In the genomic region with DNA sequence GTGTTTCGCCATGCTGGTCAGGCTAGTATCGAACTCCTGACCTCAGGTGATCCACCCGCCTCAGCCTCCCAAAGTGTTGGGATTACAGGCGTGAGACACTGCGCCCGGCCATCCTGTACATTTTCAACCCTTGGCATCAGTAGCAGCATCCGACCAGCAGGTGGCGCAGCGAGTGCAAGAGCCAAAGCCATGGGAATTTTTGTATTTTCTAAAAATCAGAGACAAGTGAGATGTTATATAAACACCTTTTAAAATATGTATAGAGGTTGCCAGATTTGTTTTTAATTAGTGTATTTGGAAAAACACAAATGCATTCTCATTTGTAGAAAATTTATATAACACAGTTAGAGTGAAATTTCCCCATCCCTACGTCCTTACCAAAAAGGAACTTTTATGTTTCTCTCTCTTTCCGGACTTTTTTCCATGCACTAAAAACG, we compare ENCODE assay signal across 7 cellular contexts. TPM values are rescaled to one million over a fixed set of nuclear protein-coding genes. Genes with fewer than 3 reads are reported as not detected.
DNase-seq lines count a peak whose midpoint lies in the region; ATAC-seq and TF ChIP-seq lines count a peak whose summit lies in the region.

No MANE protein-coding gene starts in this region.

- no peaks in the 10 kb centered on the region for H3K36me3 Mint-ChIP-seq in activated naive CD4-positive, alpha-beta T cell treated with anti-CD3 and anti-CD28 coated beads, Interleukin-2, amount 50 U/mL, for 72 hours

- intact Hi-C loops in Right ventricle myocardium superior (cut with DNase I): loop anchor here (5.0 kb wide), 3 partner anchors 84 to 194 kb away; a partner anchor contains a TSS
- intact Hi-C loops in psoas muscle (cut with DNase I): loop anchor here (2.0 to 10.0 kb wide), 5 partner anchors 87 to 197 kb away; a partner anchor contains a TSS

- WGBS in psoas muscle, 3 donors: 13 to 18% (median 13%) methylated on average over 12 of the region's 12 CpGs

- ATAC-seq in activated naive CD4-positive, alpha-beta T cell treated with anti-CD3 and anti-CD28 coated beads, Interleukin-2, amount 50 U/mL, for 72 hours: peak; percentile 60 to 62
- peak; percentile 82 for ATAC-seq in Right ventricle myocardium superior (ENCODE audit: poor library complexity)
- ATAC-seq in psoas muscle: peak; percentile 58 to 85 (median 64)
- no peak for ATAC-seq in HG03378 (IDR thresholded peaks at IDR 0.05; ENCODE audit: unreplicated experiment)

- H3K27me3 ChIP-seq in psoas muscle (ENCODE audit: insufficient read depth in 3 of 3, low read length in 2 of 3): no peaks in the 10 kb centered on the region

- DNase-seq in LNCaP clone FGC (ENCODE audit: low read depth): peak; percentile 28
- peak; percentile 51 for DNase-seq in SKM-1 treated with dmso at 0.1 percent for 144 hours (lab: John Stamatoyannopoulos, UW; ENCODE audit: unreplicated experiment)
- peak; percentile 65 to 82 for DNase-seq in activated naive CD4-positive, alpha-beta T cell treated with anti-CD3 and anti-CD28 coated beads, Interleukin-2, amount 50 U/mL, for 72 hours (ENCODE audit: low spot score in 2 of 2)
- peak; percentile 92 for DNase-seq in Right ventricle myocardium superior
- DNase-seq in psoas muscle: peak; percentile 82 to 87

- H3K4me1 ChIP-seq in psoas muscle: peaks cover 3% of the 10 kb centered on the region

- H3K36me3 ChIP-seq in psoas muscle (ENCODE audit: insufficient read depth in 1 of 2, low read depth in 1 of 2): no peaks in the 10 kb centered on the region

- no peaks in the 10 kb centered on the region for H3K9me3 ChIP-seq in psoas muscle

- no peaks in the 10 kb centered on the region for H3K9me3 Mint-ChIP-seq in activated naive CD4-positive, alpha-beta T cell treated with anti-CD3 and anti-CD28 coated beads, Interleukin-2, amount 50 U/mL, for 72 hours

- no peak overlapping the region for H3K27ac Mint-ChIP-seq in activated naive CD4-positive, alpha-beta T cell treated with anti-CD3 and anti-CD28 coated beads, Interleukin-2, amount 50 U/mL, for 72 hours

- H3K4me3 ChIP-seq in GM12875 (ENCODE audit: low read depth, low read length): no peak overlapping the region
- no peak overlapping the region for H3K4me3 ChIP-seq in LNCaP clone FGC (ENCODE audit: low read depth, low read length)
- peak overlapping the region; percentile 53 for H3K4me3 ChIP-seq in psoas muscle

- peak overlapping the region; percentile 88 for H3K27ac ChIP-seq in psoas muscle

- TF ChIP-seq CTCF in GM12875 (IDR thresholded peaks at IDR 0.05; ENCODE audit: borderline replicate concordance, insufficient read depth, low read depth, low read length) (peak; percentile 79), LNCaP clone FGC (IDR thresholded peaks at IDR 0.05; ENCODE audit: control insufficient read depth, extremely low read depth, insufficient read depth) (peak; percentile 83), psoas muscle (IDR thresholded peaks at IDR 0.05) (peak; percentile 97)

RNA-seq across cellular contexts. Expression of a gene that starts 36.8 kb away (rescaled TPM):
- total RNA-seq in activated naive CD4-positive, alpha-beta T cell treated with anti-CD3 and anti-CD28 coated beads, Interleukin-2, amount 50 U/mL, for 72 hours: not detected
- total RNA-seq in Right ventricle myocardium superior: 0.65 TPM
- total RNA-seq in psoas muscle: not detected
- not detected for polyA plus RNA-seq in psoas muscle

RNA-seq across cellular contexts. Expression of a gene that starts 52.4 kb away (rescaled TPM):
- 10 to 100 TPM; 30.8 to 39.5 TPM for total RNA-seq in activated naive CD4-positive, alpha-beta T cell treated with anti-CD3 and anti-CD28 coated beads, Interleukin-2, amount 50 U/mL, for 72 hours
- total RNA-seq in Right ventricle myocardium superior (15.8 TPM), psoas muscle (10 to 100 TPM; 23.2 to 45.3 (median 41.4) TPM)
- 10 to 100 TPM; 26.7 to 35.6 (median 28.7) TPM for polyA plus RNA-seq in psoas muscle

Comparison
In these comparisons a context has a peak if more than half of its experiments do, and no peak if none do; other contexts are left out.
1. DNase-seq: peak in every context shown above with its lines; median percentile 92 in Right ventricle myocardium superior; 84 in psoas muscle; 74 in activated naive CD4-positive, alpha-beta T cell treated with anti-CD3 and anti-CD28 coated beads, Interleukin-2, amount 50 U/mL, for 72 hours; 51 in SKM-1 treated with dmso at 0.1 percent for 144 hours; 28 in LNCaP clone FGC.